Comparison of ENCODE assay signal across 10 cellular contexts in genomic region chr16:10939649-10940206, GRCh38. TPM values are rescaled to one million over a fixed set of nuclear protein-coding genes. Genes with fewer than 3 reads are reported as not detected.
DNase-seq lines count a peak whose midpoint lies in the region; ATAC-seq and TF ChIP-seq lines count a peak whose summit lies in the region.
"Had no signal": no experiment of that assay in that cellular context is flagged by ENCODE, and none has a peak within 500 bp of the region (broad histone marks: within the 10 kb centered on the region; RNA-seq: fewer than 3 reads in every experiment).

No MANE protein-coding gene starts in this region.

- DNase-seq in activated CD4-positive, alpha-beta T cell treated with anti-CD3 and anti-CD28 coated beads for 36 hours = no peak
- no peak for DNase-seq in activated CD4-positive, alpha-beta T cell treated with anti-CD3 and anti-CD28 coated beads, Interleukin-2, amount 50 U/mL, for 1 hour
- DNase-seq in activated T-helper 1 cell treated with anti-CD3 and anti-CD28 coated beads, Interleukin-12 subunit alpha, Interleukin-12 subunit beta, Interleukin-2, Interleukin-4 antibody, amounts not matched to agents 30 ng/mL and 10 ng/mL and 1 ng/mL, durations not matched to agents 14 hours and 24 hours and 36 hours (ENCODE audit: low spot score) = no peak
- no peak for DNase-seq in hepatocyte (ENCODE audit: low spot score)
- no peak for DNase-seq in HK-2 (ENCODE audit: unreplicated experiment)
- no peak for DNase-seq in NOMO-1 treated with DMSO at 0.1 percent for 48 hours (lab: John Stamatoyannopoulos, UW; ENCODE audit: unreplicated experiment)
- DNase-seq: ACHN, NCI-H2029 had no signal

- no peaks in the 10 kb centered on the region for H3K9me3 ChIP-seq in hepatocyte (ENCODE audit: low read depth)

- peaks cover 77% of the 10 kb centered on the region for H3K79me2 ChIP-seq in hepatocyte

- H3K4me3 ChIP-seq in hepatocyte = peak overlapping the region; percentile 25

- H2AFZ ChIP-seq in hepatocyte = no peak overlapping the region

- no peaks in the 10 kb centered on the region for H3K9me3 Mint-ChIP-seq in activated CD4-positive, alpha-beta T cell treated with anti-CD3 and anti-CD28 coated beads for 36 hours (ENCODE audit: low read depth)
- H3K9me3 Mint-ChIP-seq in activated T-helper 1 cell treated with anti-CD3 and anti-CD28 coated beads, Interleukin-12 subunit alpha, Interleukin-12 subunit beta, Interleukin-2, Interleukin-4 antibody, amounts not matched to agents 30 ng/mL and 10 ng/mL and 1 ng/mL, durations not matched to agents 14 hours and 24 hours and 36 hours = no peaks in the 10 kb centered on the region
- H3K9me3 Mint-ChIP-seq in stimulated activated memory B cell treated with anti-CD40 and anti-IgM and Interleukin-4, amounts not matched to agents 10 μg/mL and 1 μg/mL and 100 μg/mL, for 72 hours = no peaks in the 10 kb centered on the region

- H3K36me3 Mint-ChIP-seq in activated CD4-positive, alpha-beta T cell treated with anti-CD3 and anti-CD28 coated beads for 36 hours (ENCODE audit: low read depth) = peaks cover 37% of the 10 kb centered on the region
- H3K36me3 Mint-ChIP-seq in activated T-helper 1 cell treated with anti-CD3 and anti-CD28 coated beads, Interleukin-12 subunit alpha, Interleukin-12 subunit beta, Interleukin-2, Interleukin-4 antibody, amounts not matched to agents 30 ng/mL and 10 ng/mL and 1 ng/mL, durations not matched to agents 14 hours and 24 hours and 36 hours (ENCODE audit: low read depth) = peaks cover 25% of the 10 kb centered on the region
- peaks cover 28% of the 10 kb centered on the region for H3K36me3 Mint-ChIP-seq in stimulated activated memory B cell treated with anti-CD40 and anti-IgM and Interleukin-4, amounts not matched to agents 10 μg/mL and 1 μg/mL and 100 μg/mL, for 72 hours

- no peaks in the 10 kb centered on the region for H3K27me3 ChIP-seq in hepatocyte

- peaks cover 31% of the 10 kb centered on the region for H3K4me1 ChIP-seq in hepatocyte (ENCODE audit: insufficient read depth)

- H3K36me3 ChIP-seq in hepatocyte (replicated peaks; ENCODE audit: insufficient read depth, low read depth) = no peaks in the 10 kb centered on the region

- ATAC-seq in activated CD4-positive, alpha-beta T cell treated with anti-CD3 and anti-CD28 coated beads for 36 hours = no peak
- no peak for ATAC-seq in stimulated activated memory B cell treated with anti-CD40 and anti-IgM and Interleukin-4, amounts not matched to agents 10 μg/mL and 1 μg/mL and 100 μg/mL, for 72 hours
- ATAC-seq in HG02870 (IDR thresholded peaks at IDR 0.05; ENCODE audit: unreplicated experiment) = no peak

- CTCF ChIA-PET in activated CD4-positive, alpha-beta T cell treated with anti-CD3 and anti-CD28 coated beads for 36 hours (lab: Charles Lee) = interaction anchor here (2.6 kb wide), 1 partner anchor 10 kb away, joined by 9 read pairs; no protein-coding TSS in a partner anchor

- 95% methylated on average over 7 of the region's 7 CpGs for WGBS in hepatocyte (ENCODE audit: low lambda C conversion rate, missing lambda C conversion rate)

- H3K27ac ChIP-seq in hepatocyte = no peak overlapping the region

- peak overlapping the region; percentile 95 for H3K4me3 Mint-ChIP-seq in activated CD4-positive, alpha-beta T cell treated with anti-CD3 and anti-CD28 coated beads for 36 hours
- peak overlapping the region; percentile 97 for H3K4me3 Mint-ChIP-seq in activated T-helper 1 cell treated with anti-CD3 and anti-CD28 coated beads, Interleukin-12 subunit alpha, Interleukin-12 subunit beta, Interleukin-2, Interleukin-4 antibody, amounts not matched to agents 30 ng/mL and 10 ng/mL and 1 ng/mL, durations not matched to agents 14 hours and 24 hours and 36 hours
- H3K4me3 Mint-ChIP-seq in stimulated activated memory B cell treated with anti-CD40 and anti-IgM and Interleukin-4, amounts not matched to agents 10 μg/mL and 1 μg/mL and 100 μg/mL, for 72 hours = peak overlapping the region; percentile 84

- intact Hi-C loops in activated CD4-positive, alpha-beta T cell treated with anti-CD3 and anti-CD28 coated beads for 36 hours (cut with DNase I, micrococcal nuclease) = loop anchor here (5.0 to 10.0 kb wide), 6 partner anchors 197 to 1975 kb away; partner anchors contain the start of genes HAPSTR1 (in 1 of the 2), NUBP1 (in 1 of the 2), SNX29 (in 1 of the 2) and USP7 (in 1 of the 2)
- intact Hi-C loops in activated T-helper 1 cell treated with anti-CD3 and anti-CD28 coated beads, Interleukin-12 subunit alpha, Interleukin-12 subunit beta, Interleukin-2, Interleukin-4 antibody, amounts not matched to agents 30 ng/mL and 10 ng/mL and 1 ng/mL, durations not matched to agents 14 hours and 24 hours and 36 hours (cut with micrococcal nuclease) = loop anchor here (2.0 to 10.0 kb wide), 5 partner anchors 69 to 1847 kb away; partner anchors contain the start of genes ATF7IP2, HAPSTR1, SNX29 and ZC3H7A

- no peaks in the 10 kb centered on the region for H3K27me3 Mint-ChIP-seq in activated CD4-positive, alpha-beta T cell treated with anti-CD3 and anti-CD28 coated beads for 36 hours
- no peaks in the 10 kb centered on the region for H3K27me3 Mint-ChIP-seq in activated T-helper 1 cell treated with anti-CD3 and anti-CD28 coated beads, Interleukin-12 subunit alpha, Interleukin-12 subunit beta, Interleukin-2, Interleukin-4 antibody, amounts not matched to agents 30 ng/mL and 10 ng/mL and 1 ng/mL, durations not matched to agents 14 hours and 24 hours and 36 hours (ENCODE audit: insufficient read depth)
- no peaks in the 10 kb centered on the region for H3K27me3 Mint-ChIP-seq in stimulated activated memory B cell treated with anti-CD40 and anti-IgM and Interleukin-4, amounts not matched to agents 10 μg/mL and 1 μg/mL and 100 μg/mL, for 72 hours

- peaks cover 74% of the 10 kb centered on the region for H3K4me1 Mint-ChIP-seq in activated CD4-positive, alpha-beta T cell treated with anti-CD3 and anti-CD28 coated beads for 36 hours
- peaks cover 65% of the 10 kb centered on the region for H3K4me1 Mint-ChIP-seq in activated T-helper 1 cell treated with anti-CD3 and anti-CD28 coated beads, Interleukin-12 subunit alpha, Interleukin-12 subunit beta, Interleukin-2, Interleukin-4 antibody, amounts not matched to agents 30 ng/mL and 10 ng/mL and 1 ng/mL, durations not matched to agents 14 hours and 24 hours and 36 hours (ENCODE audit: low read depth)
- H3K4me1 Mint-ChIP-seq in stimulated activated memory B cell treated with anti-CD40 and anti-IgM and Interleukin-4, amounts not matched to agents 10 μg/mL and 1 μg/mL and 100 μg/mL, for 72 hours = peaks cover 81% of the 10 kb centered on the region

- peak overlapping the region; percentile 75 for H3K27ac Mint-ChIP-seq in activated CD4-positive, alpha-beta T cell treated with anti-CD3 and anti-CD28 coated beads for 36 hours
- H3K27ac Mint-ChIP-seq in activated T-helper 1 cell treated with anti-CD3 and anti-CD28 coated beads, Interleukin-12 subunit alpha, Interleukin-12 subunit beta, Interleukin-2, Interleukin-4 antibody, amounts not matched to agents 30 ng/mL and 10 ng/mL and 1 ng/mL, durations not matched to agents 14 hours and 24 hours and 36 hours = peak overlapping the region; percentile 40
- peak overlapping the region; percentile 76 for H3K27ac Mint-ChIP-seq in stimulated activated memory B cell treated with anti-CD40 and anti-IgM and Interleukin-4, amounts not matched to agents 10 μg/mL and 1 μg/mL and 100 μg/mL, for 72 hours

- peak overlapping the region; percentile 89 for H3K4me2 ChIP-seq in hepatocyte

- TF ChIP-seq CTCF in hepatocyte (IDR thresholded peaks at IDR 0.05; ENCODE audit: poor library complexity) = no peak

- POLR2A ChIA-PET in activated CD4-positive, alpha-beta T cell treated with anti-CD3 and anti-CD28 coated beads for 36 hours (lab: Charles Lee) = no interaction called here

- H3K9me2 ChIP-seq in hepatocyte (replicated peaks; ENCODE audit: insufficient read depth) = no peaks in the 10 kb centered on the region

- H4K20me1 ChIP-seq in hepatocyte (ENCODE audit: insufficient read depth, poor library complexity, severe bottlenecking) = peaks cover 51% of the 10 kb centered on the region

RNA-seq across cellular contexts. Expression of gene DEXI, which starts 2.5 kb away (rescaled TPM):
- total RNA-seq in activated CD4-positive, alpha-beta T cell treated with anti-CD3 and anti-CD28 coated beads for 36 hours = 10 to 100 TPM; 33.8 to 34.9 TPM
- 36.2 and 40.8 TPM in 2 replicates for total RNA-seq in activated T-helper 1 cell treated with anti-CD3 and anti-CD28 coated beads, Interleukin-12 subunit alpha, Interleukin-12 subunit beta, Interleukin-2, Interleukin-4 antibody, amounts not matched to agents 30 ng/mL and 10 ng/mL and 1 ng/mL, durations not matched to agents 14 hours and 24 hours and 36 hours
- total RNA-seq in hepatocyte = 51.6 and 53.7 TPM in 2 replicates
- polyA plus RNA-seq in hepatocyte = 68.9 and 82.4 TPM in 2 replicates

RNA-seq across cellular contexts. Expression of gene CLEC16A, which starts 4.6 kb away (rescaled TPM):
- 10 to 100 TPM; 23.5 to 25.4 TPM for total RNA-seq in activated CD4-positive, alpha-beta T cell treated with anti-CD3 and anti-CD28 coated beads for 36 hours
- total RNA-seq in activated T-helper 1 cell treated with anti-CD3 and anti-CD28 coated beads, Interleukin-12 subunit alpha, Interleukin-12 subunit beta, Interleukin-2, Interleukin-4 antibody, amounts not matched to agents 30 ng/mL and 10 ng/mL and 1 ng/mL, durations not matched to agents 14 hours and 24 hours and 36 hours = 36.3 and 37.4 TPM in 2 replicates
- 19.7 and 22.6 TPM in 2 replicates for total RNA-seq in hepatocyte
- polyA plus RNA-seq in hepatocyte = 22.3 and 29.0 TPM in 2 replicates
